Comparison of ENCODE assay signal across 8 cellular contexts in genomic region chr6:3227363-3228045, GRCh38. TPM values are rescaled to one million over a fixed set of nuclear protein-coding genes. Genes with fewer than 3 reads are reported as not detected.
A peak's percentile ranks its signal among the peaks of the same experiment; 100 is the strongest.
DNase-seq lines count a peak whose midpoint lies in the region; ATAC-seq, FAIRE-seq and TF ChIP-seq lines count a peak whose summit lies in the region.

TSS of gene TUBB2B (minus strand) at chr6:3227653. CDS start at chr6:3227543, 110 bp downstream.

- TF ChIP-seq CTCF in 22Rv1 (IDR thresholded peaks at IDR 0.05) (no peak), GM13976 (IDR thresholded peaks at IDR 0.05; ENCODE audit: borderline replicate concordance, control extremely low read depth, extremely low read depth, insufficient read depth, missing control alignments) (no peak), body of pancreas (IDR thresholded peaks at IDR 0.05) (no peak)

- H3K9me3 ChIP-seq in body of pancreas, result no peaks in the 10 kb centered on the region

- H3K27me3 Mint-ChIP-seq in stimulated activated naive B cell treated with anti-CD40 and anti-IgM and Interleukin-4, amounts not matched to agents 10 μg/mL and 1 μg/mL and 100 μg/mL, for 72 hours, result peaks cover 66 to 82% of the 10 kb centered on the region in 2 donors

- H3K9me3 Mint-ChIP-seq in stimulated activated naive B cell treated with anti-CD40 and anti-IgM and Interleukin-4, amounts not matched to agents 10 μg/mL and 1 μg/mL and 100 μg/mL, for 72 hours, result no peaks in the 10 kb centered on the region

- 0 to 3% methylated on average over 21 to 66 of the region's 66 CpGs for WGBS in body of pancreas, 2 donors

- DNase-seq in GM13976 (ENCODE audit: low spot score) (peak; percentile 74), NCI-H345 (lab: John Stamatoyannopoulos, UW) (peak; percentile 80), body of pancreas (peak in 2 of 4 donors; percentile 39 to 60), islet precursor cell (peak; percentile 95), RCC 7860 (ENCODE audit: low spot score) (no peak)
- DNase-seq in stimulated activated naive B cell treated with anti-CD40 and anti-IgM and Interleukin-4, amounts not matched to agents 10 μg/mL and 1 μg/mL and 100 μg/mL, for 72 hours, result no peak

- TF ChIP-seq POLR2A in body of pancreas (IDR thresholded peaks at IDR 0.05), result no peak

- peaks cover 0 to 12% of the 10 kb centered on the region in 2 donors for H3K27me3 ChIP-seq in body of pancreas

- H3K36me3 Mint-ChIP-seq in stimulated activated naive B cell treated with anti-CD40 and anti-IgM and Interleukin-4, amounts not matched to agents 10 μg/mL and 1 μg/mL and 100 μg/mL, for 72 hours, result no peaks in the 10 kb centered on the region

- H3K36me3 ChIP-seq in body of pancreas (replicated peaks in 1 of 2; ENCODE audit: insufficient read depth in 1 of 2, low read depth in 2 of 2), result no peaks in the 10 kb centered on the region

- in situ Hi-C loops in GM13976 (cut with MboI; ENCODE audit: low sequenced_read_pairs, unreplicated experiment), result no loop called here

- peak within 1 kb of the TSS; percentile 2 to 4 for H3K4me3 ChIP-seq in body of pancreas

- ATAC-seq in body of pancreas (peak; percentile 7), GM18909 (IDR thresholded peaks at IDR 0.05; ENCODE audit: poor library complexity, unreplicated experiment) (no peak)
- ATAC-seq in stimulated activated naive B cell treated with anti-CD40 and anti-IgM and Interleukin-4, amounts not matched to agents 10 μg/mL and 1 μg/mL and 100 μg/mL, for 72 hours (replicated peaks), result peak; percentile 9 to 18

- peak within 1 kb of the TSS; percentile 29; the same call in 1 of the 2 replicates for H3K27ac ChIP-seq in 22Rv1
- no peak within 1 kb of the TSS for H3K27ac ChIP-seq in body of pancreas

- peaks cover 52% of the 10 kb centered on the region for H3K4me1 ChIP-seq in body of pancreas

- peak within 1 kb of the TSS; percentile 86 to 89 for H3K4me3 Mint-ChIP-seq in stimulated activated naive B cell treated with anti-CD40 and anti-IgM and Interleukin-4, amounts not matched to agents 10 μg/mL and 1 μg/mL and 100 μg/mL, for 72 hours

- no peak for FAIRE-seq in RCC 7860 (lab: Jason Lieb, UNC)

- peaks cover 32 to 60% of the 10 kb centered on the region in 2 donors for H3K4me1 Mint-ChIP-seq in stimulated activated naive B cell treated with anti-CD40 and anti-IgM and Interleukin-4, amounts not matched to agents 10 μg/mL and 1 μg/mL and 100 μg/mL, for 72 hours

- H3K27ac Mint-ChIP-seq in stimulated activated naive B cell treated with anti-CD40 and anti-IgM and Interleukin-4, amounts not matched to agents 10 μg/mL and 1 μg/mL and 100 μg/mL, for 72 hours, result peak within 1 kb of the TSS; percentile 91

- intact Hi-C loops in body of pancreas (cut with DNase I), result no loop called here

RNA-seq across cellular contexts. Expression of gene TUBB2B, which starts in this region (rescaled TPM):
- total RNA-seq in body of pancreas, result 10 to 100 TPM in 1 of 2 donors, 1 to 10 TPM in 1; 1.3 to 10.6 TPM

Comparison
In these comparisons a context has a peak if more than half of its experiments do, and no peak if none do; other contexts are left out.
1. DNase-seq: peak in GM13976 (single experiment), NCI-H345 (single experiment) and islet precursor cell (single experiment); none in stimulated activated naive B cell treated with anti-CD40 and anti-IgM and Interleukin-4, amounts not matched to agents 10 μg/mL and 1 μg/mL and 100 μg/mL, for 72 hours (single experiment) and RCC 7860 (single experiment).